ENCODE assay signal across 23 cellular contexts in the genomic region with DNA sequence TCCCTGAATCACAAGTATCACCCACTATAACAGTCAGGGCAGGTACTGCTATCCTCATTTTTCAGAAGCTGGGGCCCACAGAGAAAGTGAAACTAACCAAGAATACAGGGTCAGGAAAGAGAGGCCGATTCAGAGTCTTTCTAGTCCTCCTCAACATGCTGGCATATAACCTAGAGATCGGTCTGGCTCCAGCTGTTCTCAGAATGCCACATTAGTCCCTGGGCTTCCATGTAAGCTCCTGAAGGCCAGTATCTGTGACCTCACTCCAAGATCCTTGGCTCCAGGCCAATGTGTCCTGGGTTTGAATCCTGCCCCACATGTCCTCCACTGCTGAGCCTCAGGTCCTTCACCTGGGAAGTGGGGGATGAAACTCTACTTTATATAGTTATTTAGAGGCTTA. TPM values are rescaled to one million over a fixed set of nuclear protein-coding genes. Genes with fewer than 3 reads are reported as not detected.
DNase-seq lines count a peak whose midpoint lies in the region; ATAC-seq, FAIRE-seq and TF ChIP-seq lines count a peak whose summit lies in the region.
"Had no signal": no experiment of that assay in that cellular context is flagged by ENCODE, and none has a peak within 500 bp of the region (broad histone marks: within the 10 kb centered on the region; RNA-seq: fewer than 3 reads in every experiment).

No MANE protein-coding gene starts in this region.

- H3K9me2 ChIP-seq in MM.1S (replicated peaks; ENCODE audit: insufficient read depth, low read length): no peaks in the 10 kb centered on the region
- H3K9me2 ChIP-seq: SK-N-SH had no signal

- 0% methylated on average over 2 of the region's 2 CpGs for WGBS in K562 (ENCODE audit: insufficient coverage, low coverage, missing lambda C conversion rate)

- H3K4me3 ChIP-seq in MM.1S (ENCODE audit: low read length) (no peak overlapping the region; the same call in 1 of the 2 replicates), OCI-LY3 (ENCODE audit: low read length) (no peak overlapping the region), K562 (no peak overlapping the region), skeletal muscle satellite cell (ENCODE audit: low read length) (peak overlapping the region; percentile 52)
- H3K4me3 ChIP-seq: BLaER1, MG63 had no signal

- TF ChIP-seq CTCF in MM.1S (IDR thresholded peaks at IDR 0.05; ENCODE audit: low read length) (no peak), OCI-LY3 (IDR thresholded peaks at IDR 0.05; ENCODE audit: low read depth, low read length) (no peak), K562 (IDR thresholded peaks at IDR 0.05 in 2 of 3, conservative IDR thresholded peaks at IDR 0.05 in 1 of 3; ENCODE audit: insufficient read depth in 2 of 3, low read depth in 1 of 3, low read length in 3 of 3) (no peak)

- H3K27ac ChIP-seq in MM.1S (ENCODE audit: low read length) (no peak overlapping the region), OCI-LY3 (ENCODE audit: low read length) (no peak overlapping the region), K562 (ENCODE audit: extremely low read depth, low read depth, low read length) (no peak overlapping the region)
- H3K27ac ChIP-seq: BLaER1, RWPE1 had no signal

- POLR2A ChIA-PET in K562 (lab: Yijun Ruan, JAX): interaction anchor here (0.7 kb wide), 1 partner anchor 277 kb away, joined by 3 read pairs; no protein-coding TSS in a partner anchor

- no peaks in the 10 kb centered on the region for H4K20me1 ChIP-seq in MM.1S (ENCODE audit: insufficient read depth, low read length)
- H4K20me1 ChIP-seq in OCI-LY3 (ENCODE audit: insufficient read depth, low read length): peaks cover 100% of the 10 kb centered on the region
- no peaks in the 10 kb centered on the region for H4K20me1 ChIP-seq in K562 (replicated peaks; ENCODE audit: control insufficient read depth, insufficient read depth, low read length)

- H3K79me2 ChIP-seq in MM.1S (ENCODE audit: low read length) (no peaks in the 10 kb centered on the region), OCI-LY3 (ENCODE audit: low read length) (peaks cover 56% of the 10 kb centered on the region), K562 (ENCODE audit: control insufficient read depth, insufficient read depth, low read length) (no peaks in the 10 kb centered on the region)

- H3K9me3 ChIP-seq in MM.1S (replicated peaks; ENCODE audit: insufficient read depth, low read length) (no peaks in the 10 kb centered on the region), OCI-LY3 (ENCODE audit: insufficient read depth, low read length) (no peaks in the 10 kb centered on the region), K562 (replicated peaks; ENCODE audit: control insufficient read depth, insufficient read depth, low read depth, low read length) (no peaks in the 10 kb centered on the region), skeletal muscle satellite cell (replicated peaks; ENCODE audit: low read length) (no peaks in the 10 kb centered on the region)
- H3K9me3 ChIP-seq: BLaER1, MG63, SK-N-SH had no signal

- intact Hi-C loops in K562 (cut with micrococcal nuclease): no loop called here

- CTCF ChIA-PET in K562 (lab: Yijun Ruan, JAX; ENCODE audit: low intra/inter-chr PET ratio): no interaction called here

- TF ChIP-seq EP300 in K562 (IDR thresholded peaks at IDR 0.05; ENCODE audit: low read length): no peak

- no peaks in the 10 kb centered on the region for H3K36me3 ChIP-seq in MM.1S (replicated peaks; ENCODE audit: insufficient read depth, low read length)
- H3K36me3 ChIP-seq in OCI-LY3 (replicated peaks; ENCODE audit: low read depth, low read length): peaks cover 5% of the 10 kb centered on the region
- H3K36me3 ChIP-seq in K562 (ENCODE audit: control insufficient read depth, insufficient read depth, low read length): no peaks in the 10 kb centered on the region
- no peaks in the 10 kb centered on the region for H3K36me3 ChIP-seq in skeletal muscle satellite cell (ENCODE audit: insufficient read depth, low read length)
- H3K36me3 ChIP-seq: BLaER1, MG63 had no signal

- in situ Hi-C loops in K562 (cut with MboI): no loop called here

- 0 out of 2 replicates have a peak, but pooled peaks cover 7% of the 10 kb centered on the region for H3K4me1 ChIP-seq in MM.1S (ENCODE audit: low read length)
- H3K4me1 ChIP-seq in OCI-LY3 (ENCODE audit: low read length): peaks cover 42% of the 10 kb centered on the region
- no peaks in the 10 kb centered on the region for H3K4me1 ChIP-seq in K562 (replicated peaks in 1 of 2; ENCODE audit: control insufficient read depth in 2 of 2, insufficient read depth in 2 of 2, low read length in 2 of 2)
- peaks cover 5% of the 10 kb centered on the region for H3K4me1 ChIP-seq in skeletal muscle satellite cell (ENCODE audit: control insufficient read depth, insufficient read depth, low read length)

- ATAC-seq in K562 (no peak), left lobe of liver (no peak)

- DNase-seq in MM.1S (peak; percentile 47), K562 (ENCODE audit: extremely low read depth in 1 of 4, low spot score in 3 of 4) (no peak), NCI-H2029 treated with DMSO at 0.1 percent for 48 hours (lab: John Stamatoyannopoulos, UW) (no peak), left lobe of liver (ENCODE audit: low spot score) (no peak)
- DNase-seq in central memory CD4-positive, alpha-beta T cell: no peak
- DNase-seq: CD4-positive, alpha-beta T cell; COR-L47; Kasumi-1; MG63; NCI-H1048; NCI-H1417 treated with DMSO at 0.1 percent for 48 hours; NCI-H187 treated with DMSO at 0.1 percent for 48 hours; NCI-H510A treated with DMSO at 0.1 percent for 48 hours; NCI-H774; SIG-M5; SK-N-SH had no signal

- H3K27me3 ChIP-seq in MM.1S (replicated peaks; ENCODE audit: insufficient read depth, low read length): no peaks in the 10 kb centered on the region
- peaks cover 38% of the 10 kb centered on the region for H3K27me3 ChIP-seq in OCI-LY3 (ENCODE audit: low read depth, low read length)
- no peaks in the 10 kb centered on the region for H3K27me3 ChIP-seq in K562 (ENCODE audit: control insufficient read depth in 2 of 2, insufficient read depth in 2 of 2, low read length in 2 of 2)
- H3K27me3 ChIP-seq in skeletal muscle satellite cell (ENCODE audit: control insufficient read depth, insufficient read depth, low read length): no peaks in the 10 kb centered on the region
- H3K27me3 ChIP-seq: BLaER1, MG63 had no signal

- H3K4me2 ChIP-seq in MM.1S (ENCODE audit: low read depth, low read length) (peak overlapping the region; percentile 75), OCI-LY3 (ENCODE audit: low read length) (peak overlapping the region; percentile 11; the same call in 1 of the 2 replicates), K562 (ENCODE audit: insufficient read depth, low read length) (no peak overlapping the region), skeletal muscle satellite cell (ENCODE audit: low read length) (peak overlapping the region; percentile 63)
- H3K4me2 ChIP-seq: BLaER1, SK-N-SH had no signal

- no peak for TF ChIP-seq RAD21 in K562 (CRISPR knock-in tag; conservative IDR thresholded peaks at IDR 0.05 in 1 of 2, IDR thresholded peaks at IDR 0.05 in 1 of 2)

- H3K9ac ChIP-seq in MM.1S (ENCODE audit: low read length) (no peak overlapping the region), OCI-LY3 (ENCODE audit: low read length) (no peak overlapping the region), K562 (ENCODE audit: insufficient read depth in 1 of 2, low read depth in 2 of 2, low read length in 2 of 2) (no peak overlapping the region), skeletal muscle satellite cell (ENCODE audit: low read depth, low read length) (peak overlapping the region; percentile 7)
- H3K9ac ChIP-seq: BLaER1, SK-N-SH had no signal

- no TSS peak for BruUV-seq in K562 (replicated peaks; lab: Mats Ljungman, UMichigan)

- no peaks in the 10 kb centered on the region for H3K9me1 ChIP-seq in K562 (ENCODE audit: control insufficient read depth, insufficient read depth, low read length)

- H2AFZ ChIP-seq in MM.1S (ENCODE audit: low read length) (peak overlapping the region; percentile 59; the same call in 1 of the 2 replicates), OCI-LY3 (ENCODE audit: low read depth, low read length) (no peak overlapping the region), K562 (ENCODE audit: low read depth, low read length) (no peak overlapping the region)

- no peaks in the 10 kb centered on the region for H3F3A ChIP-seq in MM.1S (ENCODE audit: insufficient read depth, low read length)

- FAIRE-seq in K562 (lab: Jason Lieb, UNC): no peak
- FAIRE-seq: G401.6, H54 had no signal

- no peak for TF ChIP-seq POLR2A in K562 (conservative IDR thresholded peaks at IDR 0.05)

TF ChIP-seq in K562, 482 proteins besides CTCF, POLR2A, EP300 and RAD21:
- TF ChIP-seq MEIS2 (IDR thresholded peaks at IDR 0.05; ENCODE audit: partially characterized antibody) (no peak), NFIC (IDR thresholded peaks at IDR 0.05) (peak; percentile 56)

RNA-seq across cellular contexts. Expression of a gene that starts 50.4 kb away (rescaled TPM):
- total RNA-seq in K562 (2011; cell fraction: chromatin; rRNA removed; ENCODE audit: low replicate concordance): not detected in 2 replicates
- total RNA-seq in K562 (2011; cell fraction: nucleolus; rRNA removed): not detected in 2 replicates
- total RNA-seq in K562 (2011; cell fraction: nucleoplasm; rRNA removed): not detected in 2 replicates
- not detected in 2 replicates for total RNA-seq in K562 (2014; rRNA removed)
- total RNA-seq in K562 (2014; rRNA removed; fragmentation: Illumina TruSeq; extraction: Trizol): not detected in 2 replicates
- total RNA-seq in K562 (2015; rRNA removed; fragmentation: Illumina TruSeq; extraction: Trizol): not detected in 2 replicates
- 0.16 and 0.92 TPM in 2 replicates for total RNA-seq in K562 (2021)
- polyA plus RNA-seq in K562 (2011; rRNA removed): not detected in 2 replicates
- not detected in 2 replicates for polyA plus RNA-seq in K562 (2011; cell fraction: cytosol; rRNA removed)
- polyA plus RNA-seq in K562 (2011; cell fraction: nucleus; rRNA removed): not detected in 2 replicates
- polyA plus RNA-seq in K562 (2012): 0.08 TPM in 1 of 2 replicates, not detected in the other
- polyA plus RNA-seq in K562 (2014; fragmentation: Illumina TruSeq; extraction: Trizol): not detected in 2 replicates
- not detected for polyA plus RNA-seq in K562 (2014; fragmentation: Nextera tagmentation; extraction: Ambion mirVana)
- not detected in 2 replicates for polyA plus RNA-seq in K562 (2014; rRNA removed)
- not detected in 2 replicates for polyA minus RNA-seq in K562 (2011; rRNA and poly(A)+ RNA removed)
- polyA minus RNA-seq in K562 (2011; cell fraction: cytosol; rRNA and poly(A)+ RNA removed): not detected in 2 replicates
- not detected in 2 replicates for polyA minus RNA-seq in K562 (2011; cell fraction: nucleus; rRNA and poly(A)+ RNA removed)
- 5.6 and 15.7 TPM in 2 replicates for total RNA-seq in skeletal muscle satellite cell (2012; rRNA removed)
- 0.08 TPM for total RNA-seq in left lobe of liver
- total RNA-seq: OCI-LY7 had no signal
